ENCODE assay signal across 12 cellular contexts in the genomic region with DNA sequence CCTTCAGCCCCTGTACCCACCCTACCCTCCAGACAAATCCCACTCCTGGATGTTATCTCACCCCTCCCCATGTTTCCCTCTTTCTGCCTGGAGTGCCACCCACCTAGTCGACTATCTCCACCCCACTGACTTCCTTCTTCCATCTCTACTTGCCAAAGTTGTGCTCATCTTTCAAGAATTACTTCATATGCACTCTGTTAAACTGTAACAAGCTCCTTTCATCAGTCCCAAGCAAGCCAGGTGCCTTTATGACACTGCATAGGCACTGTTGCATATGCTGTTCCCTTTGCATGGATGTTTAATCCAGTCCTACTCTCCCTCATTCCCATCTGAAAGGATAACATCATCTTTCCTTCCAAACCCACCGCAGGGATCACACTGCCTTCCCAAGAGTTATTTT. TPM values are rescaled to one million over a fixed set of nuclear protein-coding genes. Genes with fewer than 3 reads are reported as not detected.
DNase-seq lines count a peak whose midpoint lies in the region; ATAC-seq and TF ChIP-seq lines count a peak whose summit lies in the region.
"Had no signal": no experiment of that assay in that cellular context is flagged by ENCODE, and none has a peak within 500 bp of the region (broad histone marks: within the 10 kb centered on the region; RNA-seq: fewer than 3 reads in every experiment).

No MANE protein-coding gene starts in this region.

- no peak overlapping the region for H3K4me3 ChIP-seq in colonic mucosa
- no peak overlapping the region for H3K4me3 ChIP-seq in mesenchymal stem cell (ENCODE audit: insufficient read depth in 1 of 2, low read depth in 1 of 2, low read length in 2 of 2)
- no peak overlapping the region for H3K4me3 ChIP-seq in GM23248
- H3K4me3 ChIP-seq in uterus: no peak overlapping the region
- H3K4me3 ChIP-seq in dorsolateral prefrontal cortex: no peak overlapping the region
- H3K4me3 ChIP-seq: K562 had no signal

- H3K4me3 Mint-ChIP-seq in stimulated activated naive CD8-positive, alpha-beta T cell treated with anti-CD3 and anti-CD28 coated beads, Interleukin-15, amount 100 ng/mL, for 72 hours: no peak overlapping the region
- H3K4me3 Mint-ChIP-seq: CD4-positive, CD25-positive, alpha-beta regulatory T cell had no signal

- no peak overlapping the region for H3K18ac ChIP-seq in mesenchymal stem cell (ENCODE audit: low read depth in 1 of 2, low read length in 2 of 2)

- no peak overlapping the region for H4K91ac ChIP-seq in mesenchymal stem cell (ENCODE audit: low read length)

- no peak overlapping the region for H3K4me2 ChIP-seq in mesenchymal stem cell (ENCODE audit: low read length, poor library complexity, severe bottlenecking)
- no peak overlapping the region for H3K4me2 ChIP-seq in GM23248 (ENCODE audit: unreplicated experiment)

- no peak overlapping the region for H2BK12ac ChIP-seq in mesenchymal stem cell (ENCODE audit: low read length in 2 of 2)

- no peaks in the 10 kb centered on the region for H3K9me3 ChIP-seq in colonic mucosa
- no peaks in the 10 kb centered on the region for H3K9me3 ChIP-seq in mesenchymal stem cell (ENCODE audit: control insufficient read depth, low read length)
- H3K9me3 ChIP-seq in GM23248 (ENCODE audit: low read depth): no peaks in the 10 kb centered on the region
- no peaks in the 10 kb centered on the region for H3K9me3 ChIP-seq in uterus

- H2BK120ac ChIP-seq in mesenchymal stem cell (ENCODE audit: low read depth, low read length): no peak overlapping the region

- H3K9me2 ChIP-seq in GM23248 (ENCODE audit: insufficient read depth): no peaks in the 10 kb centered on the region

- H3F3A ChIP-seq in GM23248 (ENCODE audit: insufficient read depth): no peaks in the 10 kb centered on the region

- no peak overlapping the region for H2BK5ac ChIP-seq in mesenchymal stem cell (ENCODE audit: low read depth, low read length, poor library complexity, severe bottlenecking)

- peak overlapping the region; percentile 45 for H2AK5ac ChIP-seq in mesenchymal stem cell (ENCODE audit: low read length, severe bottlenecking)

- H3K27me3 ChIP-seq in colonic mucosa (no peaks in the 10 kb centered on the region), mesenchymal stem cell (ENCODE audit: control insufficient read depth in 1 of 2, insufficient read depth in 1 of 2, low read length in 2 of 2) (no peaks in the 10 kb centered on the region), GM23248 (replicated peaks; ENCODE audit: insufficient read depth) (0 out of 2 replicates have a peak, but pooled peaks cover 4% of the 10 kb centered on the region), uterus (no peaks in the 10 kb centered on the region), dorsolateral prefrontal cortex (no peaks in the 10 kb centered on the region)

- ATAC-seq in stimulated activated naive CD8-positive, alpha-beta T cell treated with anti-CD3 and anti-CD28 coated beads, Interleukin-15, Interleukin-2, amounts not matched to agents 100 U/mL and 50 U/mL, for 24 hours: peak; percentile 32
- ATAC-seq in stimulated activated naive CD8-positive, alpha-beta T cell treated with anti-CD3 and anti-CD28 coated beads, Interleukin-15, amount 100 ng/mL, for 72 hours: no peak

- H3K27ac Mint-ChIP-seq in stimulated activated naive CD8-positive, alpha-beta T cell treated with anti-CD3 and anti-CD28 coated beads, Interleukin-15, amount 100 ng/mL, for 72 hours: no peak overlapping the region
- H3K27ac Mint-ChIP-seq: CD4-positive, CD25-positive, alpha-beta regulatory T cell had no signal

- no peaks in the 10 kb centered on the region for H4K20me1 ChIP-seq in GM23248 (ENCODE audit: insufficient read depth)

- no peak overlapping the region for H3K23ac ChIP-seq in mesenchymal stem cell (ENCODE audit: low read length in 2 of 2)

- intact Hi-C loops in colonic mucosa (cut with DNase I): loop anchor here (10.0 kb wide), 1 partner anchor 325 kb away; no protein-coding TSS in a partner anchor
- intact Hi-C loops in uterus (cut with DNase I; ENCODE audit: low total_unique reads): no loop called here
- intact Hi-C loops in dorsolateral prefrontal cortex (cut with DNase I): loop anchor here in 1 of 2 donors (10.0 kb wide), 1 partner anchor 115 kb away; no protein-coding TSS in a partner anchor

- TF ChIP-seq POLR2A in uterus (IDR thresholded peaks at IDR 0.05): no peak

- H3K27ac ChIP-seq in colonic mucosa (no peak overlapping the region), mesenchymal stem cell (ENCODE audit: low read length, poor library complexity, severe bottlenecking) (peak overlapping the region; percentile 55), GM23248 (no peak overlapping the region), uterus (no peak overlapping the region), dorsolateral prefrontal cortex (no peak overlapping the region)

- H3K27me3 Mint-ChIP-seq in stimulated activated naive CD8-positive, alpha-beta T cell treated with anti-CD3 and anti-CD28 coated beads, Interleukin-15, amount 100 ng/mL, for 72 hours: peaks cover 9% of the 10 kb centered on the region

- H3K14ac ChIP-seq in mesenchymal stem cell (ENCODE audit: low read length in 2 of 2): no peak overlapping the region

- DNase-seq in stimulated activated naive CD8-positive, alpha-beta T cell treated with anti-CD3 and anti-CD28 coated beads, Interleukin-15, Interleukin-2, amounts not matched to agents 100 U/mL and 50 U/mL, for 24 hours: no peak
- no peak for DNase-seq in stimulated activated naive CD8-positive, alpha-beta T cell treated with anti-CD3 and anti-CD28 coated beads, Interleukin-15, amount 100 ng/mL, for 72 hours
- no peak for DNase-seq in colonic mucosa
- no peak for DNase-seq in mesenchymal stem cell
- DNase-seq in GM23248: no peak
- DNase-seq in uterus: no peak
- DNase-seq in dorsolateral prefrontal cortex: no peak
- DNase-seq in occipital lobe (lab: John Stamatoyannopoulos, UW): no peak
- DNase-seq: NCI-H1048, NCI-H1436 treated with DMSO at 0.1 percent for 48 hours had no signal

- H3K4me1 ChIP-seq in colonic mucosa (no peaks in the 10 kb centered on the region), mesenchymal stem cell (ENCODE audit: control insufficient read depth, insufficient read depth, low read depth, low read length) (peaks cover 3% of the 10 kb centered on the region), GM23248 (ENCODE audit: insufficient read depth) (no peaks in the 10 kb centered on the region), uterus (no peaks in the 10 kb centered on the region)

- in situ Hi-C loops in GM23248 (cut with MboI): loop anchor here (25.0 kb wide), 1 partner anchor 307 kb away; no protein-coding TSS in a partner anchor

- TF ChIP-seq CTCF in colonic mucosa (IDR thresholded peaks at IDR 0.05) (peak; percentile 5), uterus (IDR thresholded peaks at IDR 0.05) (no peak), dorsolateral prefrontal cortex (IDR thresholded peaks at IDR 0.05 in 54 of 56, conservative IDR thresholded peaks at IDR 0.05 in 2 of 56; ENCODE audit: low read depth in 1 of 56, partially characterized antibody in 56 of 56) (no peak)

- peaks cover 8% of the 10 kb centered on the region for H3K4me1 Mint-ChIP-seq in stimulated activated naive CD8-positive, alpha-beta T cell treated with anti-CD3 and anti-CD28 coated beads, Interleukin-15, amount 100 ng/mL, for 72 hours

- H3K9ac ChIP-seq in colonic mucosa (ENCODE audit: low read depth in 2 of 2, low read length in 2 of 2) (no peak overlapping the region), mesenchymal stem cell (ENCODE audit: low read length) (no peak overlapping the region), GM23248 (no peak overlapping the region)

- H3K36me3 ChIP-seq in colonic mucosa (no peaks in the 10 kb centered on the region), mesenchymal stem cell (ENCODE audit: control insufficient read depth in 1 of 2, insufficient read depth in 2 of 2, low read depth in 1 of 2, low read length in 2 of 2) (no peaks in the 10 kb centered on the region), GM23248 (ENCODE audit: low read depth) (no peaks in the 10 kb centered on the region), uterus (no peaks in the 10 kb centered on the region)

- H4K8ac ChIP-seq in mesenchymal stem cell (ENCODE audit: low read length): no peak overlapping the region

- no peak overlapping the region for H2AFZ ChIP-seq in mesenchymal stem cell (ENCODE audit: low read depth, low read length)
- H2AFZ ChIP-seq in GM23248: no peak overlapping the region

- no peak overlapping the region for H2BK15ac ChIP-seq in mesenchymal stem cell (ENCODE audit: low read depth, poor library complexity, severe bottlenecking)

- H3K79me1 ChIP-seq in mesenchymal stem cell (replicated peaks; ENCODE audit: low read length, poor library complexity, severe bottlenecking): no peaks in the 10 kb centered on the region

- H3K4ac ChIP-seq in mesenchymal stem cell (ENCODE audit: low read depth in 1 of 2, low read length in 2 of 2): no peak overlapping the region

- H3K79me2 ChIP-seq in GM23248 (ENCODE audit: insufficient read depth): no peaks in the 10 kb centered on the region

- H3K9me3 Mint-ChIP-seq in stimulated activated naive CD8-positive, alpha-beta T cell treated with anti-CD3 and anti-CD28 coated beads, Interleukin-15, amount 100 ng/mL, for 72 hours: no peaks in the 10 kb centered on the region

- WGBS in mesenchymal stem cell: 38% methylated on average over 2 of the region's 2 CpGs
- WGBS in GM23248 (ENCODE audit: low coverage in 1 of 2, low lambda C conversion rate in 2 of 2, missing lambda C conversion rate in 2 of 2), 2 experiments: 50% methylated on average over 2 of the region's 2 CpGs

RNA-seq across cellular contexts. Expression of a gene that starts 8.9 kb away (rescaled TPM):
- 10 to 100 TPM; 16.5 to 53.8 TPM for total RNA-seq in colonic mucosa
- polyA plus RNA-seq in mesenchymal stem cell (2013, experiment 1 of 2): 12.3 TPM
- 13.6 TPM for polyA plus RNA-seq in mesenchymal stem cell (2013, experiment 2 of 2)
- 33.5 and 40.5 TPM in 2 replicates for total RNA-seq in GM23248 (2014; rRNA removed; shearing (Covaris generic))
- polyA plus RNA-seq in GM23248 (2016; fragmentation: Nextera tagmentation; extraction: Ambion mirVana): 38.4 and 43.2 TPM in 2 replicates
- total RNA-seq in uterus: 10 to 100 TPM in 1 of 4 donors, 1 to 10 TPM in 1, not detected in 2; 3.5 to 98.9 TPM
- total RNA-seq in dorsolateral prefrontal cortex: 1 to 10 TPM in 38 of 120 experiments, under 1 TPM in 75, not detected in 7; 0.25 to 4.0 (median 0.81) TPM
- total RNA-seq in occipital lobe: 21.7 TPM
